Comparison of ENCODE assay signal across 10 cellular contexts in genomic region chr7:63925262-63925625, GRCh38.
DNase-seq lines count a peak whose midpoint lies in the region; ATAC-seq lines count a peak whose summit lies in the region.
"Had no signal": no experiment of that assay in that cellular context is flagged by ENCODE, and none has a peak within 500 bp of the region (broad histone marks: within the 10 kb centered on the region; RNA-seq: fewer than 3 reads in every experiment).

No MANE protein-coding gene starts in this region.

- peaks cover 8% of the 10 kb centered on the region for H3K9me3 Mint-ChIP-seq in activated naive CD8-positive, alpha-beta T cell (ENCODE audit: low read depth)

- H3K4me1 Mint-ChIP-seq in activated naive CD8-positive, alpha-beta T cell (ENCODE audit: low read depth) = peaks cover 19% of the 10 kb centered on the region

- H3K9me3 ChIP-seq in mononuclear cell (ENCODE audit: low read depth, low read length) (peaks cover 13% of the 10 kb centered on the region), aorta (ENCODE audit: control insufficient read depth, low read length) (no peaks in the 10 kb centered on the region)

- no peaks in the 10 kb centered on the region for H3K27me3 ChIP-seq in mononuclear cell (ENCODE audit: insufficient read depth, low read length)
- H3K27me3 ChIP-seq in aorta (ENCODE audit: control insufficient read depth in 1 of 2, insufficient read depth in 2 of 2, low read length in 1 of 2) = no peaks in the 10 kb centered on the region

- peaks cover 8% of the 10 kb centered on the region for H3K36me3 Mint-ChIP-seq in activated naive CD8-positive, alpha-beta T cell

- H3K27ac ChIP-seq in aorta (ENCODE audit: low read depth in 1 of 2, low read length in 2 of 2) = no peak overlapping the region
- H3K27ac ChIP-seq: WERI-Rb-1 had no signal

- H3K4me3 Mint-ChIP-seq in activated naive CD8-positive, alpha-beta T cell = peak overlapping the region; percentile 99

- peak overlapping the region; percentile 72 for H3K4me3 ChIP-seq in mononuclear cell (ENCODE audit: low read length)
- peak overlapping the region; percentile 65 to 76 for H3K4me3 ChIP-seq in aorta (ENCODE audit: low read length in 2 of 2)

- DNase-seq in stimulated activated CD4-positive, alpha-beta T cell treated with anti-CD3 and anti-CD28 coated beads, Interleukin-4, amount 100 ng/mL, for 24 hours = peak; percentile 7
- no peak for DNase-seq in stimulated activated CD4-positive, alpha-beta T cell treated with anti-CD3 and anti-CD28 coated beads, Interleukin-4, amount 100 ng/mL, for 4 hours
- no peak for DNase-seq in aorta
- no peak for DNase-seq in activated CD4-positive, CD25-positive, alpha-beta regulatory T cell treated with anti-CD3 and anti-CD28 coated beads, Interleukin-2, amount 50 U/mL, for 72 hours
- no peak for DNase-seq in NCI-H2029 (lab: John Stamatoyannopoulos, UW)
- no peak for DNase-seq in cortex of kidney (lab: John Stamatoyannopoulos, UW)
- DNase-seq: NCI-H2171, WERI-Rb-1 had no signal

- H3K27me3 Mint-ChIP-seq in activated naive CD8-positive, alpha-beta T cell = no peaks in the 10 kb centered on the region

- intact Hi-C loops in aorta (cut with DNase I) = loop anchor here in 1 of 2 donors (2.0 kb wide), 1 partner anchor 26 kb away; no protein-coding TSS in a partner anchor

- WGBS in aorta, 2 donors = 9 to 10% methylated on average over 12 of the region's 12 CpGs

- H3K4me1 ChIP-seq in mononuclear cell (ENCODE audit: insufficient read depth, low read length) = peaks cover 5% of the 10 kb centered on the region
- no peaks in the 10 kb centered on the region for H3K4me1 ChIP-seq in aorta (ENCODE audit: control insufficient read depth in 1 of 2, insufficient read depth in 2 of 2, low read length in 2 of 2)

- H3K36me3 ChIP-seq in aorta (ENCODE audit: control insufficient read depth in 1 of 2, insufficient read depth in 2 of 2, low read length in 1 of 2) = no peaks in the 10 kb centered on the region
- H3K36me3 ChIP-seq: WERI-Rb-1 had no signal

- no peak for ATAC-seq in aorta (ENCODE audit: low FRiP score)

- H3K27ac Mint-ChIP-seq in activated naive CD8-positive, alpha-beta T cell = peak overlapping the region; percentile 99
